ENCODE assay signal across 7 cellular contexts in genomic region chr19:44903216-44903601, GRCh38. TPM values are rescaled to one million over a fixed set of nuclear protein-coding genes. Genes with fewer than 3 reads are reported as not detected.
"Had no signal": no experiment of that assay in that cellular context is flagged by ENCODE, and none has a peak within 500 bp of the region (broad histone marks: within the 10 kb centered on the region; RNA-seq: fewer than 3 reads in every experiment).

No MANE protein-coding gene starts in this region.

- H3K79me2 ChIP-seq: parathyroid adenoma had no signal

- H2AFZ ChIP-seq: parathyroid adenoma had no signal

- H3K4me3 ChIP-seq: coronary artery, lower lobe of right lung had no signal

- H3K27ac Mint-ChIP-seq: T-helper 2 cell treated with Interferon-gamma antibody and Interleukin-4, amounts not matched to agents 5 μg/mL and 100 μg/mL, for 36 hours had no signal

- H3K4me3 Mint-ChIP-seq: T-helper 2 cell treated with Interferon-gamma antibody and Interleukin-4, amounts not matched to agents 5 μg/mL and 100 μg/mL, for 36 hours had no signal

- H3K9me3 Mint-ChIP-seq: T-helper 2 cell treated with Interferon-gamma antibody and Interleukin-4, amounts not matched to agents 5 μg/mL and 100 μg/mL, for 36 hours had no signal

- FAIRE-seq: small intestine had no signal

- H3K9me3 ChIP-seq: lower lobe of right lung had no signal

- H3K9ac ChIP-seq: parathyroid adenoma had no signal

- H3K27ac ChIP-seq: coronary artery, lower lobe of right lung, parathyroid adenoma had no signal

RNA-seq across cellular contexts. Expression of gene APOC4, which starts 38.8 kb away (rescaled TPM):
- total RNA-seq: ureter had no signal
- polyA plus RNA-seq: adipose tissue, small intestine had no signal
